Comparison of ENCODE assay signal across 20 cellular contexts in the genomic region with DNA sequence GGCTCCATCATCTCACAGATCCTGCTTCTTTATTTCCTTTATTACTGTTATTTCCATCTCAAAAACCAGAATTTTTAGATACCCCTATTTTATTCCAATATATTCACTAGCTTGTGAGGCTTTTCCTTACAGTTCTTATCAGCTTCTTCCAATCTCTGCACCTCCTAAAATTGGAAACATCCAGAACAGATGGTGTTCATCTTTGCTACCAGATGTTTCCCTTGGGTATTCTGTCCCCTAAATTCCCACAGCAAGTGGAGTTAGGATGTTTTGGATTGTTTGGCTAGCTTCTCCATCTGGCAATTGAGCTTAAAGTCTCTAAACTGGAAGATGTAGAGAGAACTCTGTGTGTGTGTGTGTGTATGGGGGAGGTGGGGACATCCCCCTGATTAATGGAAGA.
A peak's percentile ranks its signal among the peaks of the same experiment; 100 is the strongest.
DNase-seq lines count a peak whose midpoint lies in the region; ATAC-seq and TF ChIP-seq lines count a peak whose summit lies in the region.
"Had no signal": no experiment of that assay in that cellular context is flagged by ENCODE, and none has a peak within 500 bp of the region (broad histone marks: within the 10 kb centered on the region; RNA-seq: fewer than 3 reads in every experiment).

No MANE protein-coding gene starts in this region.

- H3K4me1 Mint-ChIP-seq in activated CD8-positive, alpha-beta T cell treated with anti-CD3 and anti-CD28 coated beads for 36 hours (ENCODE audit: low read depth) = no peaks in the 10 kb centered on the region

- no peaks in the 10 kb centered on the region for H3K27me3 ChIP-seq in esophagus muscularis mucosa
- H3K27me3 ChIP-seq: BE2C, SJSA1 had no signal

- H3K36me3 ChIP-seq in esophagus muscularis mucosa = no peaks in the 10 kb centered on the region
- H3K36me3 ChIP-seq: BE2C, SJSA1 had no signal

- intact Hi-C loops in Right ventricle myocardium superior (cut with DNase I) = no loop called here
- intact Hi-C loops in left cardiac atrium (cut with DNase I) = no loop called here
- intact Hi-C loops in esophagus muscularis mucosa (cut with DNase I) = no loop called here
- intact Hi-C loops in activated CD8-positive, alpha-beta T cell treated with anti-CD3 and anti-CD28 coated beads for 36 hours (cut with micrococcal nuclease) = no loop called here

- TF ChIP-seq CTCF in esophagus muscularis mucosa (IDR thresholded peaks at IDR 0.05) = no peak
- TF ChIP-seq CTCF in activated CD8-positive, alpha-beta T cell treated with anti-CD3 and anti-CD28 coated beads for 36 hours (IDR thresholded peaks at IDR 0.05) = no peak

- H3K27ac ChIP-seq in esophagus muscularis mucosa (replicated peaks in 1 of 4) = no peak overlapping the region
- H3K27ac ChIP-seq: PC-9, RWPE1, SJSA1 had no signal

- no peak for TF ChIP-seq POLR2A in esophagus muscularis mucosa (IDR thresholded peaks at IDR 0.05; ENCODE audit: low read depth)

- no peak for TF ChIP-seq EP300 in esophagus muscularis mucosa (IDR thresholded peaks at IDR 0.05)

- no peaks in the 10 kb centered on the region for H3K4me1 ChIP-seq in esophagus muscularis mucosa
- H3K4me1 ChIP-seq: BE2C, Caco-2, SJSA1 had no signal

- no peak overlapping the region for H3K4me3 Mint-ChIP-seq in activated CD8-positive, alpha-beta T cell treated with anti-CD3 and anti-CD28 coated beads for 36 hours
- H3K4me3 Mint-ChIP-seq: CD4-positive, alpha-beta T cell had no signal

- ATAC-seq in Right ventricle myocardium superior (ENCODE audit: poor library complexity) (peak; percentile 37), left cardiac atrium (no peak), GM18858 (IDR thresholded peaks at IDR 0.05; ENCODE audit: unreplicated experiment) (no peak)
- no peak for ATAC-seq in activated CD8-positive, alpha-beta T cell treated with anti-CD3 and anti-CD28 coated beads for 36 hours

- no peaks in the 10 kb centered on the region for H3K9me3 ChIP-seq in esophagus muscularis mucosa
- H3K9me3 ChIP-seq: BE2C, Caco-2 had no signal

- no peak overlapping the region for H3K27ac Mint-ChIP-seq in activated CD8-positive, alpha-beta T cell treated with anti-CD3 and anti-CD28 coated beads for 36 hours
- H3K27ac Mint-ChIP-seq: CD4-positive, alpha-beta T cell had no signal

- DNase-seq in Right ventricle myocardium superior (no peak), left cardiac atrium (no peak), NCI-H82 treated with DMSO at 0.1 percent for 48 hours (lab: John Stamatoyannopoulos, UW; ENCODE audit: unreplicated experiment) (peak; percentile 21), left kidney (ENCODE audit: low read depth, low spot score) (peak; percentile 7), esophagus muscularis mucosa (ENCODE audit: extremely low spot score) (no peak)
- no peak for DNase-seq in activated CD8-positive, alpha-beta T cell treated with anti-CD3 and anti-CD28 coated beads for 36 hours
- DNase-seq: BE2C; Caco-2; CD4-positive, alpha-beta T cell; GF-D8; HCEC 1CT; IMR-90; NCI-H1048; NCI-H1436 treated with DMSO at 0.1 percent for 48 hours; NCI-H2029 treated with DMSO at 0.1 percent for 48 hours; NCI-H774; PC-9 had no signal

- H3K36me3 Mint-ChIP-seq in activated CD8-positive, alpha-beta T cell treated with anti-CD3 and anti-CD28 coated beads for 36 hours (ENCODE audit: low read depth) = no peaks in the 10 kb centered on the region

- no peak overlapping the region for H3K4me3 ChIP-seq in esophagus muscularis mucosa
- H3K4me3 ChIP-seq: PC-9, SJSA1 had no signal

- H3K9me3 Mint-ChIP-seq in activated CD8-positive, alpha-beta T cell treated with anti-CD3 and anti-CD28 coated beads for 36 hours = peaks cover 6% of the 10 kb centered on the region

- H3K27me3 Mint-ChIP-seq in activated CD8-positive, alpha-beta T cell treated with anti-CD3 and anti-CD28 coated beads for 36 hours = no peaks in the 10 kb centered on the region
- H3K27me3 Mint-ChIP-seq: CD4-positive, alpha-beta T cell had no signal

- POLR2A ChIA-PET in activated CD8-positive, alpha-beta T cell treated with anti-CD3 and anti-CD28 coated beads for 36 hours (lab: Charles Lee) = no interaction called here

- CTCF ChIA-PET in activated CD8-positive, alpha-beta T cell treated with anti-CD3 and anti-CD28 coated beads for 36 hours (lab: Charles Lee) = no interaction called here

Comparison
In these comparisons a context has a peak if more than half of its experiments do, and no peak if none do; other contexts are left out.
1. DNase-seq: peak in NCI-H82 treated with DMSO at 0.1 percent for 48 hours (single experiment) and left kidney (single experiment); none in Right ventricle myocardium superior (single experiment), left cardiac atrium (single experiment), esophagus muscularis mucosa (single experiment) and activated CD8-positive, alpha-beta T cell treated with anti-CD3 and anti-CD28 coated beads for 36 hours (single experiment).